Comparison of ENCODE assay signal across 10 cellular contexts in genomic region chr5:73213566-73213998, GRCh38. TPM values are rescaled to one million over a fixed set of nuclear protein-coding genes. Genes with fewer than 3 reads are reported as not detected.
A peak's percentile ranks its signal among the peaks of the same experiment; 100 is the strongest.
DNase-seq lines count a peak whose midpoint lies in the region; ATAC-seq and TF ChIP-seq lines count a peak whose summit lies in the region.
"Had no signal": no experiment of that assay in that cellular context is flagged by ENCODE, and none has a peak within 500 bp of the region (broad histone marks: within the 10 kb centered on the region; RNA-seq: fewer than 3 reads in every experiment).

No MANE protein-coding gene starts in this region.

- no peaks in the 10 kb centered on the region for H3K36me3 ChIP-seq in SK-N-MC (ENCODE audit: insufficient read depth, low read length)
- H3K36me3 ChIP-seq: WERI-Rb-1 had no signal

- peak; percentile 5 for ATAC-seq in left colon
- no peak for ATAC-seq in GM18520 (IDR thresholded peaks at IDR 0.05; ENCODE audit: unreplicated experiment)
- no peak for ATAC-seq in HG03097 (IDR thresholded peaks at IDR 0.05; ENCODE audit: low FRiP score, unreplicated experiment)
- no peak for ATAC-seq in esophagus mucosa

- no peak for TF ChIP-seq CTCF in GM12865 (IDR thresholded peaks at IDR 0.05; ENCODE audit: insufficient read depth, low read depth, low read length, missing control alignments)

- H3K4me3 ChIP-seq in GM12865 (ENCODE audit: low read depth, low read length) (no peak overlapping the region), SK-N-MC (no peak overlapping the region)

- DNase-seq in GM12865 (ENCODE audit: low read depth) (peak; percentile 48), HCEC 1CT (peak; percentile 81), SK-N-MC (ENCODE audit: low read depth, low spot score) (peak; percentile 76), left colon (peak in 1 of 2 donors; percentile 53)
- no peak for DNase-seq in effector CD4-positive, alpha-beta T cell
- DNase-seq: WERI-Rb-1 had no signal

- intact Hi-C loops in left colon (cut with DNase I, micrococcal nuclease), result no loop called here

- no peak overlapping the region for H3K9ac ChIP-seq in SK-N-MC (ENCODE audit: insufficient read length)

- H3K9me3 ChIP-seq in SK-N-MC (ENCODE audit: low read depth, low read length), result no peaks in the 10 kb centered on the region

- H3K27ac ChIP-seq in SK-N-MC, result no peak overlapping the region
- H3K27ac ChIP-seq: WERI-Rb-1 had no signal

RNA-seq across cellular contexts. Expression of gene TMEM174, which starts 40.6 kb away (rescaled TPM):
- total RNA-seq in left colon (not detected), esophagus mucosa (not detected)
- total RNA-seq: dermis microvascular lymphatic vessel endothelial cell had no signal
